ENCODE assay signal across 8 cellular contexts in the genomic region with DNA sequence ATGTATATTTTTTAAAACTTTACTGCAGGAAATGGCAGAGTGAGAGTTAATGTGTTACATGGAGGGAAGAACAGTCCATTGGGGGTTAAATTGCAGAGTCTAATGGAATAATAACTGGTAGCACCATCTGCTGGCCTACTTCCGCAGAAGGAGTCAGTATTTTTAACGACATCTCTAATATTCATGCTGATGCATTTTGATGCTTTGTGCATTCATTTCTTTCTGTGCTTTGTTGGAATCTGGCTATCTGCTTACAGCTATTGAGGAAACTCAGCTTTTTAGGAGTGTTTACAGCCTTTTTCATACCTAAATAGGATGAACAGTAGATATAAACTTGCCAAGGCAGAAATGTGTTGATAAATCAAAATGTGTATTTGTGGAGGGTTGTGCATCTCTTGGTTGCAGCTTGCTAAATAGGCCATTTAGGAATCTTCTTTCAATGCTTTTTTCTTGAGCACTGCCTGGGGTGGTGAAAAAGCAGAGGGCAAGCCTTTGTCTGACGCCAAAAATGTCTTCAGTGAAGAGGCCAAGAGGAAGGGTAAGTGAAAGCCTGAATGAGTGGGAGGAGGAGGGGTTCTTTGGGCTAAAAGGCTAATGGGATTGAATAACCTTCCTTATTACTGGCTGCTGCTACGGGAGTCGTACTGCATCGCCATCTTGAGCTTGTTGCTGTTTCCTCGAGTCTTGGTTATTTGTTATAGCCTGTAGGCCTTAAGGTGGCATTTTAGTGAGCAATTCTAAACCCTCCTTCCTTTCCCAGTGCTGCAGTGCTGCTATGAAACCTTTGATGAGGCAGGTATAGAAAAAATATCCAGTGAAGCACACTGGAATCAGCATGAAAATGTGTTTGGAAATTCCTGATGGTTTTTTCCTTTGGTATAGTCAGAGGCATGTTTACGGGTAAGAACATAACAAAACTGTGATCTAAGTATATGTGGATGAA.
DNase-seq lines count a peak whose midpoint lies in the region; ATAC-seq, FAIRE-seq and TF ChIP-seq lines count a peak whose summit lies in the region.

No MANE protein-coding gene starts in this region.

- H3K36me3 Mint-ChIP-seq in activated T-cell treated with anti-CD3 and anti-CD28 coated beads, Interleukin-2, amount 50 U/mL, for 72 hours (ENCODE audit: insufficient read depth in 2 of 2) = peaks cover 0 to 5% of the 10 kb centered on the region in 2 donors
- peaks cover 13% of the 10 kb centered on the region for H3K36me3 Mint-ChIP-seq in neural crest cell (ENCODE audit: low read depth)

- no peak for FAIRE-seq in D721Med (lab: Jason Lieb, UNC)

- no peaks in the 10 kb centered on the region for H3K36me3 ChIP-seq in gastroesophageal sphincter

- TF ChIP-seq CTCF in D721Med (IDR thresholded peaks at IDR 0.05; ENCODE audit: insufficient read depth, missing control alignments) = peak; percentile 71
- TF ChIP-seq CTCF in gastroesophageal sphincter (IDR thresholded peaks at IDR 0.05) = peak; percentile 31 to 63 (median 57)
- peak; percentile 81 for TF ChIP-seq CTCF in neural crest cell (conservative IDR thresholded peaks at IDR 0.05)

- ATAC-seq in GM19324 (IDR thresholded peaks at IDR 0.05; ENCODE audit: low FRiP score, unreplicated experiment) = peak; percentile 80
- ATAC-seq in HG03354 (IDR thresholded peaks at IDR 0.05; ENCODE audit: poor library complexity, severe bottlenecking, unreplicated experiment) = peak; percentile 82
- peak; percentile 17 to 40 for ATAC-seq in activated T-cell treated with anti-CD3 and anti-CD28 coated beads, Interleukin-2, amount 50 U/mL, for 72 hours (replicated peaks in 1 of 2)
- ATAC-seq in gastroesophageal sphincter = peak; percentile 90

- DNase-seq in D721Med (ENCODE audit: insufficient read length, low spot score) (no peak), NCI-H226 (peak; percentile 81), neural crest cell (ENCODE audit: low read depth, low spot score) (peak; percentile 53)
- no peak for DNase-seq in activated T-cell treated with anti-CD3 and anti-CD28 coated beads, Interleukin-2, amount 50 U/mL, for 72 hours
- DNase-seq in activated effector memory CD4-positive, alpha-beta T cell treated with anti-CD3 and anti-CD28 coated beads, Interleukin-2, amount 50 U/mL, for 16 hours = no peak

- peak overlapping the region; percentile 58 to 78 for H3K4me3 Mint-ChIP-seq in activated T-cell treated with anti-CD3 and anti-CD28 coated beads, Interleukin-2, amount 50 U/mL, for 72 hours
- peak overlapping the region; percentile 93 for H3K4me3 Mint-ChIP-seq in neural crest cell

- WGBS in gastroesophageal sphincter (ENCODE audit: low coverage in 1 of 2), 2 donors = 0 to 2% methylated on average over 6 to 8 of the region's 8 CpGs

- H3K4me1 Mint-ChIP-seq in activated T-cell treated with anti-CD3 and anti-CD28 coated beads, Interleukin-2, amount 50 U/mL, for 72 hours (ENCODE audit: low read depth) = peaks cover 16% of the 10 kb centered on the region
- peaks cover 35% of the 10 kb centered on the region for H3K4me1 Mint-ChIP-seq in neural crest cell

- peak overlapping the region; percentile 44 to 60 for H3K4me3 ChIP-seq in gastroesophageal sphincter

- no peaks in the 10 kb centered on the region for H3K9me3 ChIP-seq in gastroesophageal sphincter

- no peak for TF ChIP-seq POLR2A in gastroesophageal sphincter (IDR thresholded peaks at IDR 0.05)

- H3K27ac ChIP-seq in gastroesophageal sphincter = peak overlapping the region; percentile 80 to 88 (median 81)

- H3K27me3 Mint-ChIP-seq in activated T-cell treated with anti-CD3 and anti-CD28 coated beads, Interleukin-2, amount 50 U/mL, for 72 hours (ENCODE audit: low read depth) = no peaks in the 10 kb centered on the region
- H3K27me3 Mint-ChIP-seq in neural crest cell (ENCODE audit: low read depth) = no peaks in the 10 kb centered on the region

- peaks cover 7 to 67% (median 8%) of the 10 kb centered on the region in 3 donors for H3K4me1 ChIP-seq in gastroesophageal sphincter

- no peaks in the 10 kb centered on the region for H3K27me3 ChIP-seq in gastroesophageal sphincter

- no peaks in the 10 kb centered on the region for H3K9me3 Mint-ChIP-seq in activated T-cell treated with anti-CD3 and anti-CD28 coated beads, Interleukin-2, amount 50 U/mL, for 72 hours
- H3K9me3 Mint-ChIP-seq in neural crest cell = peaks cover 4% of the 10 kb centered on the region

- H3K27ac Mint-ChIP-seq in activated T-cell treated with anti-CD3 and anti-CD28 coated beads, Interleukin-2, amount 50 U/mL, for 72 hours = peak overlapping the region; percentile 41
- peak overlapping the region; percentile 97 for H3K27ac Mint-ChIP-seq in neural crest cell (ENCODE audit: unreplicated experiment)

- TF ChIP-seq EP300 in gastroesophageal sphincter (IDR thresholded peaks at IDR 0.05) = no peak

Comparison
In these comparisons a context has a peak if more than half of its experiments do, and no peak if none do; other contexts are left out.
1. DNase-seq: peak in NCI-H226 (single experiment) and neural crest cell (single experiment); none in D721Med (single experiment), activated T-cell treated with anti-CD3 and anti-CD28 coated beads, Interleukin-2, amount 50 U/mL, for 72 hours (0 of 2) and activated effector memory CD4-positive, alpha-beta T cell treated with anti-CD3 and anti-CD28 coated beads, Interleukin-2, amount 50 U/mL, for 16 hours (single experiment).
2. ATAC-seq: peak in every context shown above with its lines; median percentile 90 in gastroesophageal sphincter; 82 in HG03354; 80 in GM19324; 28 in activated T-cell treated with anti-CD3 and anti-CD28 coated beads, Interleukin-2, amount 50 U/mL, for 72 hours.
3. Peak in every context shown above with its lines, with median percentiles within 50 percentile points of each other: CTCF ChIP-seq.